9 cellular contexts compared by ENCODE assay signal in the genomic region with DNA sequence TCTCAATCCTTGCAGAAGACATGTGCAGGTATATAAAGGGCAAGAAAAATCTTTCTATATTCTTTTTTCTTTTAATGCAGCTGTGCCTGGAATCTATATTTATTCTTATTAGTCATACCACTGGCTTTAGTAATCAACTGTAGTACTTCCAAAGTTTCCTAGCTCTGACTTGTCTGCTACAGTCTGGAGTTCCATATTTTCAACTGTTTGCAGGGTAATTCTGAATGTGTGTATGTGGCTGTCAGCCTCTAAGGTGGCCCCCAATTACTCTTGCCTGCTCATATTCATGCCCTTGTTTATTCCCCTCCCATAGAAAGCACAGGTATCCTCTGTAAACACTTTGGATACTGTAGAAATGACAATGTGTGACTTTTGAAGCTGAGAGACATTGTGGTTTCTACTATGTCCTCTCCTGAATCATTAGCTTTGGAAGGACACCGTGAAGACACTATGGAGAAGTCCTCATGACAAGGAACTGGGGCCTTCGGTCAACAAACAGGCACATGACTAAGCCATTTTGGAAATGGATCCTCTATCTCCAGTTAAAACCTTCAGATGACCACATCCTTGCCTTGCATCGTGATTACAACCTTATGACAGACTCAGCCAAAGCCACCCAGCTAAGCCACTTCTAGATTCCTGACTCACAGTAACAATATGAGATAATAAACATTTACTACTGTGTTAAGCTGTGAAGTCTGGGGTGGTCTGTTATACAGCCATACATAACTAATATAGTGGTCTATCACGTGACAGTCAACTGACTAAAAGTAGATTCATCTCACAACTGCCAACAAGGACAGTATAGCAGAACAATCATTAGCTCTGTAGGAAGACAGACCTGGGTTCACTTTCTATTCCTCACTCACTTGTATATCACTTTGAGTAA. TPM values are rescaled to one million over a fixed set of nuclear protein-coding genes. Genes with fewer than 3 reads are reported as not detected.
A peak's percentile ranks its signal among the peaks of the same experiment; 100 is the strongest.
DNase-seq lines count a peak whose midpoint lies in the region; ATAC-seq and TF ChIP-seq lines count a peak whose summit lies in the region.
"Had no signal": no experiment of that assay in that cellular context is flagged by ENCODE, and none has a peak within 500 bp of the region (broad histone marks: within the 10 kb centered on the region; RNA-seq: fewer than 3 reads in every experiment).

No MANE protein-coding gene starts in this region.

- H3K36me3 ChIP-seq in GM23248 (ENCODE audit: low read depth) (peaks cover 50% of the 10 kb centered on the region), PC-9 (ENCODE audit: low read depth) (peaks cover 32% of the 10 kb centered on the region)

- in situ Hi-C loops in GM23248 (cut with MboI), result no loop called here

- POLR2A ChIA-PET in PC-9 (lab: Charles Lee; ENCODE audit: unreplicated experiment), result no interaction called here

- H3K4me2 ChIP-seq in GM23248 (ENCODE audit: unreplicated experiment) (peak overlapping the region; percentile 86), PC-9 (no peak overlapping the region)

- H2AFZ ChIP-seq in GM23248 (no peak overlapping the region), PC-9 (no peak overlapping the region)

- DNase-seq in GM23248, result peak; percentile 86
- no peak for DNase-seq in PC-9
- DNase-seq in kidney tubule cell (ENCODE audit: low spot score), result peak; percentile 17
- no peak for DNase-seq in NK-92 (lab: John Stamatoyannopoulos, UW; ENCODE audit: unreplicated experiment)
- DNase-seq in NCI-H345 (lab: John Stamatoyannopoulos, UW), result no peak
- no peak for DNase-seq in NCI-H510A (lab: John Stamatoyannopoulos, UW)
- no peak for DNase-seq in NCI-H1694 treated with DMSO at 0.1 percent for 48 hours (lab: John Stamatoyannopoulos, UW)
- DNase-seq: WERI-Rb-1 had no signal

- BruUV-seq in PC-9 (replicated peaks; lab: Mats Ljungman, UMichigan), result no TSS peak

- CTCF ChIA-PET in PC-9 (lab: Charles Lee), result no interaction called here

- no peaks in the 10 kb centered on the region; the same call in none of the 2 replicates for H3K79me2 ChIP-seq in GM23248 (ENCODE audit: insufficient read depth)
- no peaks in the 10 kb centered on the region for H3K79me2 ChIP-seq in PC-9 (ENCODE audit: low read depth)

- H3K9ac ChIP-seq in GM23248, result peak overlapping the region; percentile 64

- H3K27ac ChIP-seq in GM23248 (peak overlapping the region; percentile 96), PC-9 (peak overlapping the region; percentile 28; the same call in 1 of the 2 replicates)
- H3K27ac ChIP-seq: WERI-Rb-1 had no signal

- peaks cover 21% of the 10 kb centered on the region for H3K4me1 ChIP-seq in GM23248 (ENCODE audit: insufficient read depth)
- no peaks in the 10 kb centered on the region for H3K4me1 ChIP-seq in PC-9 (replicated peaks; ENCODE audit: insufficient read depth)

- TF ChIP-seq CTCF in PC-9 (conservative IDR thresholded peaks at IDR 0.05), result no peak

- peak; percentile 70 for ATAC-seq in GM18502 (IDR thresholded peaks at IDR 0.05; ENCODE audit: poor library complexity, unreplicated experiment)

- H3K9me3 ChIP-seq in GM23248 (ENCODE audit: low read depth), result no peaks in the 10 kb centered on the region
- H3K9me3 ChIP-seq in PC-9 (ENCODE audit: insufficient read depth, low read depth), result no peaks in the 10 kb centered on the region

- H3K27me3 ChIP-seq in GM23248 (replicated peaks; ENCODE audit: insufficient read depth) (no peaks in the 10 kb centered on the region), PC-9 (ENCODE audit: insufficient read depth, low read depth) (no peaks in the 10 kb centered on the region)

- H3F3A ChIP-seq in GM23248 (ENCODE audit: insufficient read depth), result peaks cover 37% of the 10 kb centered on the region
- peaks cover 3% of the 10 kb centered on the region; the same call in 1 of the 2 replicates for H3F3A ChIP-seq in PC-9 (ENCODE audit: insufficient read depth, low read depth)

- WGBS in GM23248 (ENCODE audit: low coverage in 1 of 2, low lambda C conversion rate in 2 of 2, missing lambda C conversion rate in 2 of 2), 2 experiments, result 31 to 40% methylated on average over 4 of the region's 4 CpGs

- 0 out of 2 replicates have a peak overlapping the region, but pooled peaks have one; percentile 37 for H3K4me3 ChIP-seq in GM23248
- no peak overlapping the region for H3K4me3 ChIP-seq in PC-9

- intact Hi-C loops in PC-9 (cut with micrococcal nuclease; ENCODE audit: unreplicated experiment), result loop anchor here (5.0 kb wide), 1 partner anchor 57 kb away; no protein-coding TSS in a partner anchor

- H4K20me1 ChIP-seq in GM23248 (ENCODE audit: insufficient read depth) (no peaks in the 10 kb centered on the region; the same call in 1 of the 2 replicates), PC-9 (ENCODE audit: insufficient read depth) (no peaks in the 10 kb centered on the region)

- H3K9me2 ChIP-seq in GM23248 (ENCODE audit: insufficient read depth), result no peaks in the 10 kb centered on the region
- H3K9me2 ChIP-seq in PC-9 (ENCODE audit: insufficient read depth), result no peaks in the 10 kb centered on the region

RNA-seq across cellular contexts. Expression of a gene that starts 49.5 kb away (rescaled TPM):
- 5.4 and 8.4 TPM in 2 replicates for total RNA-seq in GM23248 (2014; rRNA removed; shearing (Covaris generic))
- polyA plus RNA-seq in GM23248 (2016; fragmentation: Nextera tagmentation; extraction: Ambion mirVana), result 4.0 and 4.2 TPM in 2 replicates
- 16.5 and 23.2 TPM in 2 replicates for total RNA-seq in PC-9 (2021)

Comparison
In these comparisons a context has a peak if more than half of its experiments do, and no peak if none do; other contexts are left out.
1. DNase-seq: peak in GM23248 (single experiment) and kidney tubule cell (single experiment); none in PC-9 (0 of 2), NK-92 (single experiment), NCI-H345 (single experiment), NCI-H510A (single experiment) and NCI-H1694 treated with DMSO at 0.1 percent for 48 hours (single experiment).